ENCODE assay signal across 21 cellular contexts in genomic region chr2:140351692-140352091, GRCh38.
DNase-seq lines count a peak whose midpoint lies in the region; ATAC-seq, FAIRE-seq and TF ChIP-seq lines count a peak whose summit lies in the region.
"Had no signal": no experiment of that assay in that cellular context is flagged by ENCODE, and none has a peak within 500 bp of the region (broad histone marks: within the 10 kb centered on the region; RNA-seq: fewer than 3 reads in every experiment).

No MANE protein-coding gene starts in this region.

- no peak overlapping the region for H3K4me3 ChIP-seq in HepG2 (replicated peaks in 1 of 3; ENCODE audit: insufficient read depth in 1 of 3, low read depth in 2 of 3, low read length in 3 of 3)
- no peak overlapping the region for H3K4me3 ChIP-seq in right lobe of liver
- no peak overlapping the region for H3K4me3 ChIP-seq in neural cell (ENCODE audit: low read length)
- H3K4me3 ChIP-seq in aorta (ENCODE audit: low read length in 2 of 2): no peak overlapping the region
- H3K4me3 ChIP-seq: A549; BLaER1 treated with 17β-estradiol and CSF1 and Interleukin-3, amounts not matched to agents 10 nM and 100 nM had no signal

- TF ChIP-seq CTCF in HepG2 (CRISPR knock-in tag; IDR thresholded peaks at IDR 0.05) (no peak), right lobe of liver (IDR thresholded peaks at IDR 0.05) (no peak), neural cell (IDR thresholded peaks at IDR 0.05; ENCODE audit: poor library complexity, severe bottlenecking) (no peak)

- no peaks in the 10 kb centered on the region for H3F3A ChIP-seq in neural cell (ENCODE audit: insufficient read depth, low read length, poor library complexity, severe bottlenecking)

- TF ChIP-seq POLR2A in HepG2 (IDR thresholded peaks at IDR 0.05; ENCODE audit: insufficient read depth in 1 of 2, low read depth in 2 of 2, low read length in 2 of 2): no peak
- TF ChIP-seq POLR2A in right lobe of liver (IDR thresholded peaks at IDR 0.05): no peak

- 0% methylated on average over 3 of the region's 3 CpGs for WGBS in HepG2 (ENCODE audit: low lambda C conversion rate)
- whole genome bisulfite sequencing in right lobe of liver (ENCODE audit: insufficient coverage, low coverage, low lambda C conversion rate, missing lambda C conversion rate): 41% methylated on average over 3 of the region's 3 CpGs
- 82% methylated on average over 3 of the region's 3 CpGs for WGBS in aorta, 2 donors

- H3K4me2 ChIP-seq in HepG2 (ENCODE audit: low read depth, low read length) (no peak overlapping the region), neural cell (ENCODE audit: low read length) (no peak overlapping the region)
- H3K4me2 ChIP-seq: A549; BLaER1 treated with 17β-estradiol and CSF1 and Interleukin-3, amounts not matched to agents 10 nM and 100 nM had no signal

- no peaks in the 10 kb centered on the region for H3K9me2 ChIP-seq in neural cell (ENCODE audit: insufficient read depth, low read length)

- no peak overlapping the region for H2AFZ ChIP-seq in HepG2 (ENCODE audit: low read length)
- no peak overlapping the region for H2AFZ ChIP-seq in neural cell (ENCODE audit: low read depth, low read length)

- in situ Hi-C loops in HepG2 (cut with HindIII; ENCODE audit: extremely low pct_ligation_motif_present, low pct_unique_long_range_greater_than_20kb): no loop called here

- H3K36me3 ChIP-seq in HepG2 (replicated peaks in 1 of 2; ENCODE audit: control insufficient read depth in 1 of 2, insufficient read depth in 2 of 2, low read length in 2 of 2): no peaks in the 10 kb centered on the region
- H3K36me3 ChIP-seq in right lobe of liver: no peaks in the 10 kb centered on the region
- no peaks in the 10 kb centered on the region for H3K36me3 ChIP-seq in neural cell (ENCODE audit: insufficient read depth, low read length)
- H3K36me3 ChIP-seq in aorta (ENCODE audit: control insufficient read depth in 1 of 2, insufficient read depth in 2 of 2, low read length in 1 of 2): no peaks in the 10 kb centered on the region
- H3K36me3 ChIP-seq: BLaER1 treated with 17β-estradiol and CSF1 and Interleukin-3, amounts not matched to agents 10 nM and 100 nM had no signal

- H3K27ac ChIP-seq in HepG2 (ENCODE audit: extremely low read length, insufficient read depth, low read length) (no peak overlapping the region), right lobe of liver (no peak overlapping the region), neural cell (ENCODE audit: low read length) (no peak overlapping the region), aorta (ENCODE audit: low read depth in 1 of 2, low read length in 2 of 2) (no peak overlapping the region)
- H3K27ac ChIP-seq: 22Rv1; A549; BLaER1 treated with 17β-estradiol and CSF1 and Interleukin-3, amounts not matched to agents 10 nM and 100 nM; C4-2B had no signal

- TF ChIP-seq EP300 in HepG2 (IDR thresholded peaks at IDR 0.05; ENCODE audit: low read depth in 2 of 2, low read length in 2 of 2) (no peak), HepG2 (CRISPR knock-in tag; IDR thresholded peaks at IDR 0.05; ENCODE audit: borderline replicate concordance) (no peak), neural cell (conservative IDR thresholded peaks at IDR 0.05; ENCODE audit: poor library complexity, severe bottlenecking) (peak; percentile 73)

- FAIRE-seq in HepG2 (lab: Jason Lieb, UNC): no peak
- FAIRE-seq: A549, D721Med, G401.6, GM12891 had no signal

- H3K79me2 ChIP-seq in HepG2 (ENCODE audit: insufficient read depth, low read length) (no peaks in the 10 kb centered on the region), neural cell (replicated peaks; ENCODE audit: insufficient read depth, low read length) (no peaks in the 10 kb centered on the region)

- H4K20me1 ChIP-seq in HepG2 (ENCODE audit: insufficient read depth, low read length) (no peaks in the 10 kb centered on the region), neural cell (ENCODE audit: insufficient read depth) (no peaks in the 10 kb centered on the region)
- H4K20me1 ChIP-seq: BLaER1 treated with 17β-estradiol and CSF1 and Interleukin-3, amounts not matched to agents 10 nM and 100 nM had no signal

- POLR2A ChIA-PET in HepG2 (lab: Yijun Ruan, JAX): no interaction called here

- H3K9ac ChIP-seq in HepG2 (ENCODE audit: insufficient read depth, low read depth, low read length): no peak overlapping the region
- no peak overlapping the region for H3K9ac ChIP-seq in neural cell (ENCODE audit: low read length)
- H3K9ac ChIP-seq: BLaER1 treated with 17β-estradiol and CSF1 and Interleukin-3, amounts not matched to agents 10 nM and 100 nM had no signal

- H3K9me3 ChIP-seq in HepG2 (ENCODE audit: low read length): no peaks in the 10 kb centered on the region
- H3K9me3 ChIP-seq in right lobe of liver: no peaks in the 10 kb centered on the region
- no peaks in the 10 kb centered on the region for H3K9me3 ChIP-seq in neural cell (ENCODE audit: low read length)
- H3K9me3 ChIP-seq in aorta (ENCODE audit: control insufficient read depth, low read length): no peaks in the 10 kb centered on the region
- H3K9me3 ChIP-seq: A549; BLaER1 treated with 17β-estradiol and CSF1 and Interleukin-3, amounts not matched to agents 10 nM and 100 nM; Caco-2 had no signal

- no peak for ATAC-seq in HepG2
- no peak for ATAC-seq in right lobe of liver
- no peak for ATAC-seq in aorta (ENCODE audit: low FRiP score)
- ATAC-seq in GM18511 (IDR thresholded peaks at IDR 0.05; ENCODE audit: unreplicated experiment): no peak
- ATAC-seq: A549; CD8-positive, alpha-beta T cell had no signal

- H3K27me3 ChIP-seq in HepG2 (ENCODE audit: control insufficient read depth in 1 of 2, insufficient read depth in 2 of 2, low read length in 2 of 2): no peaks in the 10 kb centered on the region
- no peaks in the 10 kb centered on the region for H3K27me3 ChIP-seq in right lobe of liver
- no peaks in the 10 kb centered on the region for H3K27me3 ChIP-seq in neural cell (ENCODE audit: insufficient read depth, low read depth, low read length)
- no peaks in the 10 kb centered on the region for H3K27me3 ChIP-seq in aorta (ENCODE audit: control insufficient read depth in 1 of 2, insufficient read depth in 2 of 2, low read length in 1 of 2)
- H3K27me3 ChIP-seq: BLaER1 treated with 17β-estradiol and CSF1 and Interleukin-3, amounts not matched to agents 10 nM and 100 nM had no signal

- DNase-seq in HepG2 (ENCODE audit: low spot score): no peak
- DNase-seq in right lobe of liver: no peak
- peak; percentile 4 for DNase-seq in NCI-H460 (ENCODE audit: extremely low read depth, low read depth)
- DNase-seq in stimulated activated CD4-positive, alpha-beta T cell treated with anti-CD3 and anti-CD28 coated beads, Interleukin-4, amount 100 ng/mL, for 1 hour: no peak
- no peak for DNase-seq in aorta
- DNase-seq: AML-193; Caco-2; Calu3; CD4-positive, alpha-beta T cell; CD8-positive, alpha-beta T cell; DMS79 treated with DMSO at 0.1 percent for 48 hours; GF-D8 had no signal

- no peak for TF ChIP-seq RAD21 in HepG2 (CRISPR knock-in tag; IDR thresholded peaks at IDR 0.05)
- no peak for TF ChIP-seq RAD21 in neural cell (conservative IDR thresholded peaks at IDR 0.05)

- CTCF ChIA-PET in HepG2 (lab: Yijun Ruan, JAX; ENCODE audit: low intra/inter-chr PET ratio, low total read pairs): no interaction called here

- no peaks in the 10 kb centered on the region for H3K4me1 ChIP-seq in HepG2 (ENCODE audit: insufficient read depth, low read length)
- no peaks in the 10 kb centered on the region for H3K4me1 ChIP-seq in right lobe of liver
- no peaks in the 10 kb centered on the region for H3K4me1 ChIP-seq in aorta (ENCODE audit: control insufficient read depth in 1 of 2, insufficient read depth in 2 of 2, low read length in 2 of 2)
- H3K4me1 ChIP-seq: A549; BLaER1 treated with 17β-estradiol and CSF1 and Interleukin-3, amounts not matched to agents 10 nM and 100 nM; Caco-2 had no signal

- intact Hi-C loops in HepG2 (cut with micrococcal nuclease; ENCODE audit: unreplicated experiment): no loop called here
- intact Hi-C loops in right lobe of liver (cut with DNase I): no loop called here
- intact Hi-C loops in aorta (cut with DNase I): no loop called here

- BruUV-seq in HepG2 (replicated peaks; lab: Mats Ljungman, UMichigan): no TSS peak

TF ChIP-seq in HepG2, 621 proteins besides CTCF, POLR2A, EP300 and RAD21:
- TF ChIP-seq ATF7 (IDR thresholded peaks at IDR 0.05): 0 out of 2 replicates have a peak, but pooled peaks have one; percentile 20
- TF ChIP-seq ATF7 (CRISPR knock-in tag; IDR thresholded peaks at IDR 0.05): no peak
- TF ChIP-seq ZC3H13 (CRISPR knock-in tag; IDR thresholded peaks at IDR 0.05): no peak
- TF ChIP-seq KDM2A (CRISPR knock-in tag; IDR thresholded peaks at IDR 0.05; ENCODE audit: borderline replicate concordance, low read depth): no peak

TF ChIP-seq in neural cell, 6 proteins besides CTCF, POLR2A, EP300 and RAD21:
- TF ChIP-seq POLR2AphosphoS5 (IDR thresholded peaks at IDR 0.05) (peak; percentile 43), MXI1 (conservative IDR thresholded peaks at IDR 0.05; ENCODE audit: poor library complexity, severe bottlenecking) (no peak), TAF1 (IDR thresholded peaks at IDR 0.05; ENCODE audit: low read depth) (no peak), REST (IDR thresholded peaks at IDR 0.05; ENCODE audit: borderline replicate concordance) (no peak)
